ENCODE assay signal across 1 cellular context in genomic region chr17:69423450-69423849, GRCh38.
TF ChIP-seq lines count a peak whose summit lies in the region.

No MANE protein-coding gene starts in this region.

TF ChIP-seq in SK-N-SH treated with all-trans-retinoic acid at 6 μM for 48 hours, 23 proteins besides CTCF, POLR2A, EP300 and RAD21 (continued from another document):
- no peak for TF ChIP-seq TSHZ2 (CRISPR knock-in tag; IDR thresholded peaks at IDR 0.05)
- no peak for TF ChIP-seq CSDC2 (CRISPR knock-in tag; IDR thresholded peaks at IDR 0.05)
- TF ChIP-seq ZFP3 (CRISPR knock-in tag; IDR thresholded peaks at IDR 0.05): no peak
- no peak for TF ChIP-seq PPARA (CRISPR knock-in tag; IDR thresholded peaks at IDR 0.05; ENCODE audit: borderline replicate concordance)
- TF ChIP-seq ISL1 (CRISPR knock-in tag; IDR thresholded peaks at IDR 0.05): no peak
- no peak for TF ChIP-seq ARNTL (CRISPR knock-in tag; IDR thresholded peaks at IDR 0.05; ENCODE audit: borderline replicate concordance, low read depth)
- TF ChIP-seq BACH2 (CRISPR knock-in tag; IDR thresholded peaks at IDR 0.05; ENCODE audit: borderline replicate concordance): no peak
- no peak for TF ChIP-seq SNAI2 (CRISPR knock-in tag; IDR thresholded peaks at IDR 0.05)
- TF ChIP-seq GLIS3 (CRISPR knock-in tag; IDR thresholded peaks at IDR 0.05): no peak
